1 cellular context compared by ENCODE assay signal in genomic region chr6:26125015-26125690, GRCh38.
A peak's percentile ranks its signal among the peaks of the same experiment; 100 is the strongest.
TF ChIP-seq lines count a peak whose summit lies in the region.

No MANE protein-coding gene starts in this region.

TF ChIP-seq in A549, 52 proteins besides CTCF, POLR2A, EP300 and RAD21 (continued from another document):
- peak; percentile 73; the same call in 1 of the 2 replicates for TF ChIP-seq RARB (CRISPR knock-in tag; IDR thresholded peaks at IDR 0.05)
- TF ChIP-seq NFE2L2 (conservative IDR thresholded peaks at IDR 0.05; ENCODE audit: low read length) = no peak
- no peak for TF ChIP-seq NR3C1 (IDR thresholded peaks at IDR 0.05)
- TF ChIP-seq EHF (CRISPR knock-in tag; IDR thresholded peaks at IDR 0.05) = no peak
- peak in 1 of 2 experiments; percentile 34; a peak in 1 of 5 replicates for TF ChIP-seq JUN (IDR thresholded peaks at IDR 0.05)
- no peak for TF ChIP-seq SMC3 (IDR thresholded peaks at IDR 0.05)
- TF ChIP-seq HDAC2 (IDR thresholded peaks at IDR 0.05) = no peak
- TF ChIP-seq ATOH8 (CRISPR knock-in tag; IDR thresholded peaks at IDR 0.05; ENCODE audit: low read depth) = no peak
- no peak for TF ChIP-seq RFX5 (IDR thresholded peaks at IDR 0.05)
- TF ChIP-seq HOXA7 (CRISPR knock-in tag; IDR thresholded peaks at IDR 0.05) = 0 out of 2 replicates have a peak, but pooled peaks have one; percentile 43
- TF ChIP-seq CBX8 (IDR thresholded peaks at IDR 0.05) = no peak
- TF ChIP-seq PBX3 (IDR thresholded peaks at IDR 0.05) = no peak
- TF ChIP-seq ELK1 (IDR thresholded peaks at IDR 0.05; ENCODE audit: low read depth, low read length) = no peak
